In the genomic region with DNA sequence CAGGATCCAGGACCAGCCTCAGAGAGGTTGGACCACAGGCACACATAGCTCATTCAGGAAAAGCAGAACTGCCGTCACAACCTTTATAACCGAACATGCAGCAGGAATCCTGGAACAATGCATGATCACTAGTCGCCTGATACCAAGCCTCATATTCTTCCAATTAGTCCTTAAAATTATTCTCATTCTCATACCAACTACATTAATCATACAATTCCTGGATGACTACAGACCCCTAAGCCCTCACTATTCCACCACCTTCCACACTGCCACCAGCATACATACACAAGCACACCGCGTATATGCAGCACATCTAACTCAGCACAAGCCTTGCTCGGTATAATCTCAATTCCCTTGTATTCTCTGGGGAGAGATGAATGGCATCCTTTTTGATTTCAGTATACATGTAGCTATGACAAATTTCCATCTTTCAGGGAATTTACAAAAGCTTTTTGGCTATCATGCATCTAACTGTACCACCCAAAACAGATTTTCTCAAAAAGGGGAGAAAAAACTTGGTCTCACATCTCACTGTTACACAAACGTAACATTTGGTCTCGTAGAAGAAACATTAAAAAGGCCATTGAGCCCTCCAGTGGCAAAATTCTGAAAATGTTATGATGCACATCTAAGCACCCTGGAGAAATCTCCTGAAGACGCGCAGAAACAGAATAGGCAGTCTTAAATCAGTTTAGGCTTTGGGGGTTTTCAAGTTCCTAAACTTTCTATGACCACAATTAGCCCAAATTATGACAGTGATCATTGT, we compare ENCODE assay signal across 9 cellular contexts. TPM values are rescaled to one million over a fixed set of nuclear protein-coding genes. Genes with fewer than 3 reads are reported as not detected.
A peak's percentile ranks its signal among the peaks of the same experiment; 100 is the strongest.
DNase-seq lines count a peak whose midpoint lies in the region; ATAC-seq, FAIRE-seq and TF ChIP-seq lines count a peak whose summit lies in the region.
"Had no signal": no experiment of that assay in that cellular context is flagged by ENCODE, and none has a peak within 500 bp of the region (broad histone marks: within the 10 kb centered on the region; RNA-seq: fewer than 3 reads in every experiment).

No MANE protein-coding gene starts in this region.

- SMC1A ChIA-PET in GM12878 (lab: Charles Lee; ENCODE audit: uncharacterized antibody, unreplicated experiment), result interaction anchor here (0.9 to 6.3 kb wide), 4 partner anchors 11 to 273 kb away, joined by 3 to 51 read pairs (median 6); no protein-coding TSS in a partner anchor

- 67% methylated on average over 10 of the region's 10 CpGs for WGBS in GM12878 (ENCODE audit: insufficient coverage, insufficient replicate concordance, low lambda C conversion rate, missing lambda C conversion rate)
- 60% methylated on average over 10 of the region's 10 CpGs for WGBS in prostate gland
- 60 to 63% methylated on average over 10 of the region's 10 CpGs for WGBS in testis, 2 donors

- CTCF ChIA-PET in GM12878 (lab: Yijun Ruan, JAX), result interaction anchor here (0.6 to 9.1 kb wide), 4 partner anchors 11 to 271 kb away, joined by 3 to 94 read pairs (median 4); no protein-coding TSS in a partner anchor
- CTCF ChIA-PET in CD8-positive, alpha-beta T cell (lab: Charles Lee), result no interaction called here

- H3K27ac ChIP-seq in GM12878 (ENCODE audit: control insufficient read depth, insufficient read depth) (no peak overlapping the region), prostate gland (no peak overlapping the region), testis (no peak overlapping the region)
- H3K27ac ChIP-seq in CD8-positive, alpha-beta T cell (ENCODE audit: low read depth, low read length), result no peak overlapping the region

- H3K27me3 ChIP-seq in GM12878 (replicated peaks in 1 of 2; ENCODE audit: control insufficient read depth in 2 of 2, insufficient read depth in 2 of 2, low read length in 1 of 2) (no peaks in the 10 kb centered on the region), prostate gland (replicated peaks; ENCODE audit: insufficient read depth) (peaks cover 2% of the 10 kb centered on the region), testis (no peaks in the 10 kb centered on the region)
- no peaks in the 10 kb centered on the region for H3K27me3 ChIP-seq in CD8-positive, alpha-beta T cell (ENCODE audit: insufficient read depth, low read length)

- BruUV-seq in GM12878 (replicated peaks; lab: Mats Ljungman, UMichigan), result no TSS peak

- no peak overlapping the region for H3K4me3 Mint-ChIP-seq in nephron
- H3K4me3 Mint-ChIP-seq in CD8-positive, alpha-beta T cell, result no peak overlapping the region

- no peaks in the 10 kb centered on the region for H3K36me3 ChIP-seq in GM12878 (ENCODE audit: control insufficient read depth in 2 of 2, insufficient read depth in 2 of 2, low read length in 1 of 2)
- H3K36me3 ChIP-seq in CD8-positive, alpha-beta T cell (ENCODE audit: insufficient read depth, low read length), result no peaks in the 10 kb centered on the region
- no peaks in the 10 kb centered on the region for H3K36me3 ChIP-seq in prostate gland
- H3K36me3 ChIP-seq in testis (ENCODE audit: low read depth, missing control alignments), result no peaks in the 10 kb centered on the region

- no peak overlapping the region for H3K27ac Mint-ChIP-seq in nephron
- H3K27ac Mint-ChIP-seq in CD8-positive, alpha-beta T cell, result no peak overlapping the region

- RAD21 ChIA-PET in GM12878 (lab: Charles Lee; ENCODE audit: unreplicated experiment), result interaction anchor here (4.1 kb wide), 1 partner anchor 270 kb away, joined by 23 read pairs; no protein-coding TSS in a partner anchor

- no peak for TF ChIP-seq EP300 in GM12878 (IDR thresholded peaks at IDR 0.05; ENCODE audit: borderline replicate concordance in 1 of 2, control insufficient read depth in 1 of 2, low read depth in 2 of 2, low read length in 2 of 2)

- peak; percentile 58 for TF ChIP-seq RAD21 in GM12878 (IDR thresholded peaks at IDR 0.05; ENCODE audit: insufficient read depth, low read depth, low read length)

- no peak overlapping the region for H2AFZ ChIP-seq in GM12878 (ENCODE audit: control insufficient read depth, low read depth, low read length)

- H3K27me3 Mint-ChIP-seq in nephron (ENCODE audit: low read depth), result no peaks in the 10 kb centered on the region
- no peaks in the 10 kb centered on the region for H3K27me3 Mint-ChIP-seq in CD8-positive, alpha-beta T cell (ENCODE audit: low read depth)

- no peak for FAIRE-seq in HTR-8/SVneo (lab: Jason Lieb, UNC)
- FAIRE-seq in GM12878 (lab: Jason Lieb, UNC), result peak; percentile 75

- H3K4me1 Mint-ChIP-seq in nephron, result no peaks in the 10 kb centered on the region
- no peaks in the 10 kb centered on the region for H3K4me1 Mint-ChIP-seq in CD8-positive, alpha-beta T cell (ENCODE audit: low read depth)

- no peaks in the 10 kb centered on the region for H4K20me1 ChIP-seq in GM12878 (ENCODE audit: control insufficient read depth, insufficient read depth)

- TF ChIP-seq POLR2A in GM12878 (IDR thresholded peaks at IDR 0.05; ENCODE audit: low read depth, low read length), result no peak
- no peak for TF ChIP-seq POLR2A in prostate gland (IDR thresholded peaks at IDR 0.05)
- TF ChIP-seq POLR2A in testis (IDR thresholded peaks at IDR 0.05), result no peak

- H3K79me2 ChIP-seq in GM12878 (ENCODE audit: control insufficient read depth, insufficient read depth, low read length), result no peaks in the 10 kb centered on the region

- H3K36me3 Mint-ChIP-seq in nephron (ENCODE audit: low read depth), result no peaks in the 10 kb centered on the region
- H3K36me3 Mint-ChIP-seq in CD8-positive, alpha-beta T cell, result no peaks in the 10 kb centered on the region

- H3K9me3 ChIP-seq in GM12878 (replicated peaks; ENCODE audit: control insufficient read depth, insufficient read depth, low read length) (no peaks in the 10 kb centered on the region; the same call in 2 of the 3 replicates), prostate gland (no peaks in the 10 kb centered on the region), testis (no peaks in the 10 kb centered on the region)
- no peaks in the 10 kb centered on the region for H3K9me3 ChIP-seq in CD8-positive, alpha-beta T cell (ENCODE audit: low read length)

- intact Hi-C loops in GM12878 (cut with micrococcal nuclease; ENCODE audit: unreplicated experiment) (loop anchor here (2.0 to 5.0 kb wide), 2 partner anchors 156 to 270 kb away; no protein-coding TSS in a partner anchor), prostate gland (cut with DNase I) (loop anchor here (1.0 kb wide), 1 partner anchor 270 kb away; no protein-coding TSS in a partner anchor), testis (cut with DNase I; ENCODE audit: low total_unique reads) (no loop called here)
- intact Hi-C loops in CD8-positive, alpha-beta T cell (cut with DNase I, micrococcal nuclease), result loop anchor here in 1 of 2 experiments (1.0 kb wide), 1 partner anchor 270 kb away; no protein-coding TSS in a partner anchor

- TF ChIP-seq CTCF in GM12878 (IDR thresholded peaks at IDR 0.05 in 2 of 3, conservative IDR thresholded peaks at IDR 0.05 in 1 of 3; ENCODE audit: control insufficient read depth in 2 of 3, extremely low read depth in 1 of 3, insufficient read depth in 1 of 3, low read depth in 3 of 3, low read length in 3 of 3) (peak; percentile 24 to 54 (median 26); a peak in 5 of 6 replicates), nephron (IDR thresholded peaks at IDR 0.05; ENCODE audit: unreplicated experiment in 3 of 3) (peak; percentile 27 to 40 (median 31)), prostate gland (IDR thresholded peaks at IDR 0.05) (peak in 1 of 4 experiments; percentile 22), testis (IDR thresholded peaks at IDR 0.05) (peak in 1 of 3 experiments; percentile 17)
- no peak for TF ChIP-seq CTCF in CD8-positive, alpha-beta T cell (IDR thresholded peaks at IDR 0.05)

- peak; percentile 64 for ATAC-seq in GM12878
- no peak for ATAC-seq in CD8-positive, alpha-beta T cell

- POLR2A ChIA-PET in GM12878 (lab: Charles Lee), result no interaction called here
- POLR2A ChIA-PET in CD8-positive, alpha-beta T cell (lab: Charles Lee), result no interaction called here

- H3K4me1 ChIP-seq in GM12878 (ENCODE audit: control insufficient read depth, insufficient read depth, low read length) (no peaks in the 10 kb centered on the region), prostate gland (replicated peaks) (no peaks in the 10 kb centered on the region), testis (no peaks in the 10 kb centered on the region)
- no peaks in the 10 kb centered on the region for H3K4me1 ChIP-seq in CD8-positive, alpha-beta T cell (ENCODE audit: insufficient read depth, low read length)

- H3K4me2 ChIP-seq in GM12878 (ENCODE audit: control insufficient read depth, insufficient read depth), result no peak overlapping the region

- no peak overlapping the region for H3K4me3 ChIP-seq in GM12878
- no peak overlapping the region for H3K4me3 ChIP-seq in CD8-positive, alpha-beta T cell (ENCODE audit: low read depth, low read length)
- H3K4me3 ChIP-seq in prostate gland, result no peak overlapping the region
- H3K4me3 ChIP-seq in testis, result no peak overlapping the region
- H3K4me3 ChIP-seq: lung had no signal

- no peak overlapping the region for H3K9ac ChIP-seq in GM12878 (ENCODE audit: control insufficient read depth, insufficient read depth, low read length)

- in situ Hi-C loops in GM12878 (cut with MboI), result no loop called here

- DNase-seq in DMS53 treated with DMSO at 0.1 percent for 48 hours (lab: John Stamatoyannopoulos, UW; ENCODE audit: unreplicated experiment) (peak; percentile 14), HTR-8/SVneo (ENCODE audit: insufficient read length, low spot score) (peak; percentile 5), GM12878 (ENCODE audit: low read depth, low spot score) (no peak), prostate gland (ENCODE audit: low spot score) (no peak), testis (no peak)
- no peak for DNase-seq in stimulated activated CD4-positive, alpha-beta T cell treated with anti-CD3 and anti-CD28 coated beads, Interleukin-4, amount 100 ng/mL, for 1 hour
- DNase-seq in CD8-positive, alpha-beta T cell, result no peak

- H3K9me3 Mint-ChIP-seq in nephron, result no peaks in the 10 kb centered on the region
- peaks cover 5% of the 10 kb centered on the region for H3K9me3 Mint-ChIP-seq in CD8-positive, alpha-beta T cell

RNA-seq across cellular contexts. Expression of gene MCTP1, which starts 46.2 kb away (rescaled TPM):
- 892 and 904 TPM in 2 replicates for total RNA-seq in GM12878 (2013; cell fraction: nucleolus; rRNA removed)
- 13.6 and 18.1 TPM in 2 replicates for total RNA-seq in GM12878 (2014; rRNA removed)
- 27.6 and 29.9 TPM in 2 replicates for total RNA-seq in GM12878 (2014; rRNA removed; fragmentation: Illumina TruSeq; extraction: Trizol)
- 19.1 and 21.5 TPM in 2 replicates for total RNA-seq in GM12878 (2021)
- 7.6 TPM for polyA plus RNA-seq in GM12878 (2011; ENCODE audit: low read depth)
- 45.9 and 73.0 TPM in 2 replicates for polyA plus RNA-seq in GM12878 (2011; rRNA removed)
- 13.7 and 23.2 TPM in 2 replicates for polyA plus RNA-seq in GM12878 (2011; cell fraction: cytosol; rRNA removed)
- 39.9 and 46.5 TPM in 2 replicates for polyA plus RNA-seq in GM12878 (2011; cell fraction: nucleus; rRNA removed)
- 11.9 and 15.6 TPM in 2 replicates for polyA plus RNA-seq in GM12878 (2012)
- 18.6 and 22.9 TPM in 2 replicates for polyA plus RNA-seq in GM12878 (2014; fragmentation: Illumina TruSeq; extraction: Trizol)
- 10 to 100 TPM; 12.6 to 22.2 TPM for polyA plus RNA-seq in GM12878 (2014; fragmentation: Nextera tagmentation; extraction: Ambion mirVana)
- polyA plus RNA-seq in GM12878 (2014; rRNA removed), result 6.5 and 13.1 TPM in 2 replicates
- polyA plus RNA-seq in GM12878 (2016; fragmentation: Nextera tagmentation; extraction: Ambion mirVana), result 10 to 100 TPM; 17.0 to 20.3 TPM
- polyA minus RNA-seq in GM12878 (2011; rRNA and poly(A)+ RNA removed), result 108 and 127 TPM in 2 replicates
- polyA minus RNA-seq in GM12878 (2011; cell fraction: cytosol; rRNA and poly(A)+ RNA removed), result 23.2 and 33.8 TPM in 2 replicates
- 168 and 204 TPM in 2 replicates for polyA minus RNA-seq in GM12878 (2011; cell fraction: nucleus; rRNA and poly(A)+ RNA removed)
- total RNA-seq in CD8-positive, alpha-beta T cell, result under 1 TPM; 0.44 to 0.65 TPM
- total RNA-seq in prostate gland, result 1 to 10 TPM; 3.3 to 5.0 TPM
- 10 to 100 TPM in 1 of 2 donors, 1 to 10 TPM in 1; 9.7 to 15.5 TPM for total RNA-seq in testis
- 7.4 TPM for polyA plus RNA-seq in testis (ENCODE audit: insufficient read depth, low read depth, low replicate concordance)

Comparison
In these comparisons a context has a peak if more than half of its experiments do, and no peak if none do; other contexts are left out.
1. DNase-seq: peak in DMS53 treated with DMSO at 0.1 percent for 48 hours (single experiment) and HTR-8/SVneo (single experiment); none in GM12878 (single experiment), stimulated activated CD4-positive, alpha-beta T cell treated with anti-CD3 and anti-CD28 coated beads, Interleukin-4, amount 100 ng/mL, for 1 hour (single experiment), CD8-positive, alpha-beta T cell (0 of 7), prostate gland (single experiment) and testis (single experiment).